Comparison of ENCODE assay signal across 8 cellular contexts in the genomic region with DNA sequence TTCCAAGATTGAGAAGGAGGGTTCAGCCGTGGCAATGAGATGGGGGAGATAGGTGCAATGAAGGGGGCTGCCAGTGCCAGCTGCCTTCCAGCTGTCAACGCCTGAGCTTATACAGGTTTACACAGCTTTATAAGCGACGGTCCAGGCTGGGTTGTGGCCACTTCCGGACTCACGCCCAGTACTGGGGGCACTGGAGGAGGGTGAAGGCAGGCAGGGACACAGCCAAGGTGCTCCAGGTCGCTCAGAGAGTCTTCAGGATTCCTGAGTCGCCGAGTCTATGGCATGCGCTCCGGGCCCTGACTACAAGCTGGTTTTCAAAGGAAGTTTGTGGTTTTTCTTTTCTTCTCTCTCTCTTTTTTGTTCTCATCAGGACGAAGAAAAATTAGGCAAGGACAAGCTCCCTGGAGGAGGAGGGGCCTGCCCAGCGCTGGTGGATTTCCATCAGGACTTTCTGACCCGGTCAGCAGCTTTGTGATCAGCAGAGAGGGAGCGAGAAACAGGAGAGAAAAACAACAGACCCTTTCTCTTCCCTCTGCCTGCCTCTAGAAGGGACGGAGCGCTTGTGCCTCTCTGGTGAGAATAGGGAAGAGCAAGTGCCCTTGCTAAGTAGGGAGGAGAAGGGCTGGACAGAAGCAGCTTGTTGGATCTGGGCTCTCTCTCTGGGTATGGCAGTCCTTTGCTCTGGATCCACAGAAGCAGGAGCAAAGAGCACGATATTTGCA. TPM values are rescaled to one million over a fixed set of nuclear protein-coding genes. Genes with fewer than 3 reads are reported as not detected.
DNase-seq lines count a peak whose midpoint lies in the region; ATAC-seq lines count a peak whose summit lies in the region.

A gene with protein sequence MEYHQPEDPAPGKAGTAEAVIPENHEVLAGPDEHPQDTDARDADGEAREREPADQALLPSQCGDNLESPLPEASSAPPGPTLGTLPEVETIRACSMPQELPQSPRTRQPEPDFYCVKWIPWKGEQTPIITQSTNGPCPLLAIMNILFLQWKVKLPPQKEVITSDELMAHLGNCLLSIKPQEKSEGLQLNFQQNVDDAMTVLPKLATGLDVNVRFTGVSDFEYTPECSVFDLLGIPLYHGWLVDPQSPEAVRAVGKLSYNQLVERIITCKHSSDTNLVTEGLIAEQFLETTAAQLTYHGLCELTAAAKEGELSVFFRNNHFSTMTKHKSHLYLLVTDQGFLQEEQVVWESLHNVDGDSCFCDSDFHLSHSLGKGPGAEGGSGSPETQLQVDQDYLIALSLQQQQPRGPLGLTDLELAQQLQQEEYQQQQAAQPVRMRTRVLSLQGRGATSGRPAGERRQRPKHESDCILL (minus strand): TSS at position 572 of the 722 bp plus-strand sequence. CDS start 4,285 bp downstream, outside the sequence.

- no peaks in the 10 kb centered on the region for H3K9me3 ChIP-seq in iPS-20b (ENCODE audit: insufficient read depth, low read depth, low read length)

- H3K4me1 ChIP-seq in iPS-20b (ENCODE audit: insufficient read depth, low read length): peaks cover 20% of the 10 kb centered on the region

- intact Hi-C loops in sciatic nerve (cut with DNase I): no loop called here

- peak within 1 kb of the TSS; percentile 92 for H3K4me3 ChIP-seq in iPS-20b (ENCODE audit: low read length)

- peak within 1 kb of the TSS; percentile 65; the same call in 1 of the 2 replicates for H3K9ac ChIP-seq in iPS-20b (ENCODE audit: low read depth, low read length)

- H3K27ac ChIP-seq in iPS-20b (ENCODE audit: low read length): peak within 1 kb of the TSS; percentile 9

- no peaks in the 10 kb centered on the region for H3K36me3 ChIP-seq in iPS-20b (ENCODE audit: insufficient read depth, low read depth, low read length)

- DNase-seq in C1 segment of cervical spinal cord (lab: John Stamatoyannopoulos, UW): peak in 13 of 14 donors; percentile 17 to 88 (median 72)
- peak; percentile 27 for DNase-seq in GM19240 (ENCODE audit: insufficient read length, low spot score)
- DNase-seq in NCI-H1417 treated with DMSO at 0.1 percent for 48 hours (lab: John Stamatoyannopoulos, UW): peak; percentile 40
- DNase-seq in SW 1271 (lab: John Stamatoyannopoulos, UW): peak; percentile 41 to 80
- peak; percentile 31 for DNase-seq in central memory CD4-positive, alpha-beta T cell
- DNase-seq in sciatic nerve (ENCODE audit: low spot score): peak; percentile 82

- no peaks in the 10 kb centered on the region for H3K27me3 ChIP-seq in iPS-20b (ENCODE audit: insufficient read depth, low read length)

- ATAC-seq in sciatic nerve: peak; percentile 85
- ATAC-seq in GM18907 (IDR thresholded peaks at IDR 0.05; ENCODE audit: unreplicated experiment): no peak

RNA-seq across cellular contexts. Expression of the gene that starts here (rescaled TPM):
- 50.5 TPM for total RNA-seq in sciatic nerve

Comparison
In these comparisons a context has a peak if more than half of its experiments do, and no peak if none do; other contexts are left out.
1. DNase-seq: peak in every context shown above with its lines; median percentile 82 in sciatic nerve; 72 in C1 segment of cervical spinal cord; 60 in SW 1271; 40 in NCI-H1417 treated with DMSO at 0.1 percent for 48 hours; 31 in central memory CD4-positive, alpha-beta T cell; 27 in GM19240.